Comparison of ENCODE assay signal across 8 cellular contexts in the genomic region with DNA sequence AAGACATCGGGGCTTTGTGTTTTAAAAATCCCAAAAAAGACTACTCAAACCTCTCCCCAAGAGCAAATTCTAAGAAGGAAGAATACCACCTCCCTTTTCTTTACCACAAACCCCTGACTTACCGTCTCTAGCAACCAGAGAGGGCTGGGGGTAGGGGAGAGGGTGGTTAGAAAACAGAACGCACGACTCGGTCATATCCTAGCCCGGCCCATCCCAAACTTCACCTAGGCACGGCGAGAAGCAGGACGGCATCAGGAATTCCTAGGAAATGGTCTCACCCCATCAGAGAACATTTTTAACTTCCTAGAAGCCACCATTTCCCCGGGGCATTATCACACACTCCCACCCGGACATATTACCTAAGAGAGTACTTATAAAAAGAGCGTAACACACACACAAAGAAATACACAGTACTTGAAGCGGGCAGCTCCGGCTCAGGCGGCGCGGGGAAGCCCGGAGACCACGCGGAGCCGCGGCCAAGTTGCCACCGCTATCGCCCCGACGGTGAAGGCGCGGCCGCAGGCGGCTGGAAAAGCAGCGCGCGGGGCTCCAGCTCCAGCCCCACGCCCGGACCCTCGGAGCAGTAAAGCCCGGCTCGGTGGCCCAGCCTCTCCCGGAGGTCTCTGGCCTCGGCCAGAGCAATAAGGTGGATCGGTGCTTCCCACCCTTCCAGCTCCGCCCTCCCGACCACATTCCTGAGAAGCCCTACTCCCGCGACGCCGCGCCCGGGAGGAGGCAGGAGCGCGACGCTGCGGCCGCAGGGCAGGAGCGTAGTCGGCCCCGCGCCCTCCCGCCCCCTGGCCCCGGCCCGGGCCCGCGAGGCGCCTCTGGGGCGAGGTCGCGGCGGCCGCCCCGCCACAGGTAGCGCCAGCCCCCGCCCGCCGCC. TPM values are rescaled to one million over a fixed set of nuclear protein-coding genes. Genes with fewer than 3 reads are reported as not detected.
DNase-seq lines count a peak whose midpoint lies in the region; ATAC-seq and TF ChIP-seq lines count a peak whose summit lies in the region.

No MANE protein-coding gene starts in this region.

- no peaks in the 10 kb centered on the region for H3K9me2 ChIP-seq in OCI-LY1 (ENCODE audit: low read depth, low read length)

- H3K9me3 ChIP-seq in OCI-LY1 (ENCODE audit: low read length) (no peaks in the 10 kb centered on the region), ovary (no peaks in the 10 kb centered on the region)

- intact Hi-C loops in ovary (cut with DNase I), result no loop called here

- ATAC-seq in GM18858 (IDR thresholded peaks at IDR 0.05; ENCODE audit: unreplicated experiment) (peak; percentile 25), HG03039 (IDR thresholded peaks at IDR 0.05; ENCODE audit: unreplicated experiment) (peak; percentile 39), foreskin keratinocyte (peak; percentile 76)

- peaks cover 19% of the 10 kb centered on the region for H3K79me2 ChIP-seq in OCI-LY1 (ENCODE audit: insufficient read depth, low read length)

- no peak overlapping the region for H2AFZ ChIP-seq in OCI-LY1 (ENCODE audit: low read length)

- TF ChIP-seq EP300 in ovary (IDR thresholded peaks at IDR 0.05), result no peak

- DNase-seq in AG08395 (ENCODE audit: low spot score), result peak; percentile 69
- DNase-seq in activated T-helper 9 cell treated with anti-CD3 and anti-CD28 coated beads, Interleukin-2, amount 50 U/mL, for 16 hours (ENCODE audit: low read depth), result peak; percentile 12
- DNase-seq in foreskin keratinocyte, result peak in 1 of 2 donors; percentile 60
- peak; percentile 41 to 74 (median 55) for DNase-seq in ovary
- DNase-seq in SIG-M5 (lab: John Stamatoyannopoulos, UW), result no peak

- H3K36me3 ChIP-seq in OCI-LY1 (ENCODE audit: insufficient read depth, low read length) (no peaks in the 10 kb centered on the region), ovary (no peaks in the 10 kb centered on the region)

- H3K9ac ChIP-seq in OCI-LY1 (ENCODE audit: low read length), result peak overlapping the region; percentile 56

- peak overlapping the region; percentile 75 for H3K4me2 ChIP-seq in OCI-LY1 (ENCODE audit: low read length)

- 0 to 1% (median 0%) methylated on average over 43 to 74 of the region's 74 CpGs for WGBS in ovary, 3 donors

- no peaks in the 10 kb centered on the region for H4K20me1 ChIP-seq in OCI-LY1 (ENCODE audit: insufficient read depth, low read length)

- TF ChIP-seq CTCF in OCI-LY1 (IDR thresholded peaks at IDR 0.05; ENCODE audit: low read length) (no peak), foreskin keratinocyte (conservative IDR thresholded peaks at IDR 0.05) (peak; percentile 11), ovary (IDR thresholded peaks at IDR 0.05) (no peak)

- no peaks in the 10 kb centered on the region for H3F3A ChIP-seq in OCI-LY1 (ENCODE audit: insufficient read depth, low read length)

- no peak for TF ChIP-seq POLR2A in ovary (IDR thresholded peaks at IDR 0.05)

- H3K27ac ChIP-seq in OCI-LY1 (ENCODE audit: low read depth, low read length, poor library complexity, severe bottlenecking), result no peak overlapping the region
- H3K27ac ChIP-seq in foreskin keratinocyte, result peak overlapping the region; percentile 85
- H3K27ac ChIP-seq in ovary, result peak overlapping the region; percentile 87 to 91

- peaks cover 13% of the 10 kb centered on the region for H3K4me1 ChIP-seq in OCI-LY1 (ENCODE audit: insufficient read depth, low read length, severe bottlenecking)
- H3K4me1 ChIP-seq in foreskin keratinocyte, result peaks cover 23% of the 10 kb centered on the region
- H3K4me1 ChIP-seq in ovary (ENCODE audit: insufficient read depth), result peaks cover 2% of the 10 kb centered on the region

- H3K4me3 ChIP-seq in OCI-LY1 (ENCODE audit: low read depth, low read length, poor library complexity, severe bottlenecking), result peak overlapping the region; percentile 66
- H3K4me3 ChIP-seq in ovary, result peak overlapping the region; percentile 53

- H3K27me3 ChIP-seq in OCI-LY1 (ENCODE audit: insufficient read depth, low read length), result no peaks in the 10 kb centered on the region
- no peaks in the 10 kb centered on the region for H3K27me3 ChIP-seq in foreskin keratinocyte
- H3K27me3 ChIP-seq in ovary, result no peaks in the 10 kb centered on the region

RNA-seq across cellular contexts. Expression of a gene that starts 0.9 kb away (rescaled TPM):
- total RNA-seq in foreskin keratinocyte (106 and 111 TPM in 2 replicates), ovary (10 to 100 TPM; 29.1 to 45.2 (median 36.0) TPM)
- polyA plus RNA-seq in foreskin keratinocyte (80.7 and 89.3 TPM in 2 replicates), ovary (10 to 100 TPM; 25.7 to 32.2 TPM)

Comparison
In these comparisons a context has a peak if more than half of its experiments do, and no peak if none do; other contexts are left out.
1. ATAC-seq: peak in every context shown above with its lines; median percentile 76 in foreskin keratinocyte; 39 in HG03039; 25 in GM18858.